ENCODE assay signal across 21 cellular contexts in the genomic region with DNA sequence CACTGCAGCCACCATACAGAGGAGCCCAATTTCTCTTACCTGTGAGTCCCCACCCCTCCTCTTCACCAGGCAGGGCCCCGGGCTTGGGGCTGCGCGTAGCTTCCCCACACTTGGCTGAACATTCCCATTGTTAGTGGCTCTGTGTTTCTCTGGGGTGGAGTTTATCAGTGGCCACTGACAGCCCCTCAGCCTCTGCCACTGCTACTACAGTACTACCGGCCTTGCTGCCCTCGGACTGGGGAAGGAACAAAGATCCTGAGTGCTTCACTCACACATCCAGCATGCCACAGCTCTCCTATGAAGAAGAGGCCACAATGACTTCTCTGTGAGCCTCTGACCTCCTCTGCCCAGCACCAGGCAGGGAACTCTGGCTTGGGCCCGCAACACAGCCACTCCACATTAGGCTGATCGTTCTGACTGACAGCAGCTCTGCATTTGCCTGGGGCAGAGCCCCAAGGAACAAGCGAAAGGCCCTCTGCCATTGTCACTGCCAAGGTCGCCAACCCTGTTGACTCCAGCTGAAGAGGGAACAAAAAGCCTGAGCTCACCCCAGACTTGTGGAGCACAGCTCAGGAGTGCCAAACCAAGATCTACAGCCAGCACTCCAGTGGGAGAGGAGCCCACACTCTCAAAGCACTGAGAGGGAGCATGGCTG. TPM values are rescaled to one million over a fixed set of nuclear protein-coding genes. Genes with fewer than 3 reads are reported as not detected.
DNase-seq lines count a peak whose midpoint lies in the region; ATAC-seq and TF ChIP-seq lines count a peak whose summit lies in the region.
"Had no signal": no experiment of that assay in that cellular context is flagged by ENCODE, and none has a peak within 500 bp of the region (broad histone marks: within the 10 kb centered on the region; RNA-seq: fewer than 3 reads in every experiment).

No MANE protein-coding gene starts in this region.

- H3K4me2 ChIP-seq in MM.1S (ENCODE audit: low read depth, low read length), result no peak overlapping the region
- H3K4me2 ChIP-seq: GM23338, PC-9 had no signal

- H3K36me3 ChIP-seq in left ventricle myocardium inferior (no peaks in the 10 kb centered on the region), MM.1S (replicated peaks; ENCODE audit: insufficient read depth, low read length) (no peaks in the 10 kb centered on the region), testis (ENCODE audit: low read depth, missing control alignments) (no peaks in the 10 kb centered on the region)

- H3K9me3 ChIP-seq in left ventricle myocardium inferior (replicated peaks) (no peaks in the 10 kb centered on the region), MM.1S (replicated peaks; ENCODE audit: insufficient read depth, low read length) (no peaks in the 10 kb centered on the region), testis (no peaks in the 10 kb centered on the region)

- no peak overlapping the region for H3K9ac ChIP-seq in MM.1S (ENCODE audit: low read length)

- WGBS in testis, 2 donors, result 92 to 100% methylated on average over 3 to 9 of the region's 9 CpGs

- H3K4me1 ChIP-seq in left ventricle myocardium inferior (peaks cover 22% of the 10 kb centered on the region), MM.1S (ENCODE audit: low read length) (no peaks in the 10 kb centered on the region), testis (no peaks in the 10 kb centered on the region)

- peaks cover 24% of the 10 kb centered on the region for H3K4me1 Mint-ChIP-seq in neural crest cell
- peaks cover 30% of the 10 kb centered on the region for H3K4me1 Mint-ChIP-seq in activated T-helper 17 cell treated with anti-CD3 and anti-CD28 coated beads, Interleukin-2, amount 50 U/mL, for 72 hours

- intact Hi-C loops in left ventricle myocardium inferior (cut with micrococcal nuclease), result no loop called here
- intact Hi-C loops in testis (cut with DNase I; ENCODE audit: low total_unique reads), result no loop called here

- H3F3A ChIP-seq in MM.1S (ENCODE audit: insufficient read depth, low read length), result no peaks in the 10 kb centered on the region

- H3K27ac ChIP-seq in left ventricle myocardium inferior (replicated peaks) (peak overlapping the region; percentile 56), MM.1S (ENCODE audit: low read length) (no peak overlapping the region), testis (no peak overlapping the region)
- H3K27ac ChIP-seq: PC-9 had no signal

- H3K27me3 ChIP-seq in left ventricle myocardium inferior (ENCODE audit: low read depth) (no peaks in the 10 kb centered on the region), MM.1S (replicated peaks; ENCODE audit: insufficient read depth, low read length) (no peaks in the 10 kb centered on the region), testis (no peaks in the 10 kb centered on the region)

- TF ChIP-seq POLR2A in testis (IDR thresholded peaks at IDR 0.05), result no peak

- no peaks in the 10 kb centered on the region for H3K27me3 Mint-ChIP-seq in neural crest cell (ENCODE audit: low read depth)
- H3K27me3 Mint-ChIP-seq in activated T-helper 17 cell treated with anti-CD3 and anti-CD28 coated beads, Interleukin-2, amount 50 U/mL, for 72 hours, result no peaks in the 10 kb centered on the region
- H3K27me3 Mint-ChIP-seq: CD4-positive, alpha-beta memory T cell had no signal

- H3K79me2 ChIP-seq in MM.1S (ENCODE audit: low read length), result peaks cover 47% of the 10 kb centered on the region

- TF ChIP-seq CTCF in left ventricle myocardium inferior (IDR thresholded peaks at IDR 0.05; ENCODE audit: borderline replicate concordance) (no peak), neural crest cell (conservative IDR thresholded peaks at IDR 0.05) (no peak), MM.1S (IDR thresholded peaks at IDR 0.05; ENCODE audit: low read length) (no peak), testis (IDR thresholded peaks at IDR 0.05) (no peak)

- ATAC-seq in activated T-helper 17 cell treated with anti-CD3 and anti-CD28 coated beads, Interleukin-2, amount 50 U/mL, for 72 hours (replicated peaks), result no peak
- ATAC-seq: GM23338, HCT116, K562 had no signal

- no peak overlapping the region for H2AFZ ChIP-seq in MM.1S (ENCODE audit: low read length)
- H2AFZ ChIP-seq: GM23338, PC-9 had no signal

- peak overlapping the region; percentile 81 for H3K27ac Mint-ChIP-seq in neural crest cell (ENCODE audit: unreplicated experiment)
- no peak overlapping the region for H3K27ac Mint-ChIP-seq in activated T-helper 17 cell treated with anti-CD3 and anti-CD28 coated beads, Interleukin-2, amount 50 U/mL, for 72 hours
- H3K27ac Mint-ChIP-seq: GM23338 had no signal

- peaks cover 20% of the 10 kb centered on the region for H3K9me3 Mint-ChIP-seq in neural crest cell
- no peaks in the 10 kb centered on the region for H3K9me3 Mint-ChIP-seq in activated T-helper 17 cell treated with anti-CD3 and anti-CD28 coated beads, Interleukin-2, amount 50 U/mL, for 72 hours

- peaks cover 34% of the 10 kb centered on the region for H3K36me3 Mint-ChIP-seq in neural crest cell (ENCODE audit: low read depth)
- H3K36me3 Mint-ChIP-seq in activated T-helper 17 cell treated with anti-CD3 and anti-CD28 coated beads, Interleukin-2, amount 50 U/mL, for 72 hours (ENCODE audit: low read depth), result no peaks in the 10 kb centered on the region

- peak overlapping the region; percentile 47 for H3K4me3 Mint-ChIP-seq in neural crest cell
- H3K4me3 Mint-ChIP-seq in activated T-helper 17 cell treated with anti-CD3 and anti-CD28 coated beads, Interleukin-2, amount 50 U/mL, for 72 hours, result no peak overlapping the region
- H3K4me3 Mint-ChIP-seq: GM23338 had no signal

- H3K4me3 ChIP-seq in left ventricle myocardium inferior (no peak overlapping the region), MM.1S (ENCODE audit: low read length) (no peak overlapping the region), testis (no peak overlapping the region)
- H3K4me3 ChIP-seq: GM23338, K562, PC-9 had no signal

- H3K9me2 ChIP-seq in MM.1S (replicated peaks; ENCODE audit: insufficient read depth, low read length), result no peaks in the 10 kb centered on the region

- no peaks in the 10 kb centered on the region for H4K20me1 ChIP-seq in MM.1S (ENCODE audit: insufficient read depth, low read length)

- peak in 34 of 58 donors; percentile 0 to 34 (median 4) for DNase-seq in anterior cingulate cortex (lab: John Stamatoyannopoulos, UW)
- peak; percentile 9 for DNase-seq in left ventricle myocardium inferior
- DNase-seq in neural crest cell (ENCODE audit: low read depth, low spot score), result peak; percentile 26
- DNase-seq in superior temporal gyrus (ENCODE audit: extremely low spot score), result peak; percentile 9
- no peak for DNase-seq in MM.1S
- no peak for DNase-seq in testis
- DNase-seq: ACHN; AML-193; Calu3; CD4-positive, alpha-beta memory T cell; DMS53; NCI-H1436; NCI-H2029; NCI-H2171; NCI-H446 treated with DMSO at 0.1 percent for 48 hours; NCI-H748 treated with DMSO at 0.1 percent for 48 hours; PC-9 had no signal

RNA-seq across cellular contexts. Expression of gene ABCB7, which starts 24.0 kb away (rescaled TPM):
- 37.2 TPM for total RNA-seq in left ventricle myocardium inferior
- 29.1 and 31.5 TPM in 2 replicates for total RNA-seq in neural crest cell
- 10 to 100 TPM; 21.6 to 76.9 TPM for total RNA-seq in activated T-helper 17 cell treated with anti-CD3 and anti-CD28 coated beads, Interleukin-2, amount 50 U/mL, for 72 hours
- 10 to 100 TPM; 31.6 to 52.3 TPM for total RNA-seq in testis
- 10.1 TPM for polyA plus RNA-seq in testis (ENCODE audit: insufficient read depth, low read depth, low replicate concordance)

Comparison
In these comparisons a context has a peak if more than half of its experiments do, and no peak if none do; other contexts are left out.
1. DNase-seq: peak in anterior cingulate cortex (34 of 58), left ventricle myocardium inferior (single experiment), neural crest cell (single experiment) and superior temporal gyrus (single experiment); none in MM.1S (single experiment) and testis (single experiment).